Comparison of ENCODE assay signal across 8 cellular contexts in the genomic region with DNA sequence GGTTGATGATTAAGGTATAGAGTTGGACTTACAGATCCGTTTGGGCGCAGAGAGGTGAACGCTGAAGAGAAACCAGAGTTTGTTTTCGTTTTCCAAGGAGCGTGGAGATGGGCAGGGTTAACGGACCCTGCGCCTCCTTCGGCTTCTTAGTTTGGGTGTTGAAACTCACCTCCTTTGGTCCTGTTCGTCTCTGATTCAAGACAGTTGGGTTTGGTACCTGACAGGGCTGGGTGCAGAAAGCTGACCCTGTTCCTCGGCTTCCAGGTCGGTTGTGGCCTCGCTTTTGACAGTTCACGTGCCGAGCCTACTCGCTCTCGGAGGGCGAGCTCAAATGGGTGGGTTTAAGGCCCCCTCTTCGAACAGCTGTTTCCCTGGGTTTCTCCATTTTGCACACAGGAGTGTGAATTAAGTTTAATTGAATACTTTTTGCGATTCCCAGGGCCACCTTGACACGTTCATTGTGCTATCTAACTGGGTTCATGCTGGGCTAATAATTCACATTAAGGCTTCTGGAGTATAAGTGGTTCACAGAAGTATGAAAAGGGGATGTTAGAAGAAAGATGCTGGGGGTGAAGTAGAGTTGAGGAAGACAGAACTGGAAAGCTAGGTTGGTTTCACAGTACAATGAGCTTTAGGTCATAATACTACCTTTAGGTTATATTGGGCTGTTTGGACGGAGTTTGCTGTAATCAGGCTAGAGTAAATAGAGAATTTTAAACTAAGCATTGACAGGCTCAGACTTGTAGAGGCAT. TPM values are rescaled to one million over a fixed set of nuclear protein-coding genes. Genes with fewer than 3 reads are reported as not detected.
A peak's percentile ranks its signal among the peaks of the same experiment; 100 is the strongest.
DNase-seq lines count a peak whose midpoint lies in the region; ATAC-seq lines count a peak whose summit lies in the region.

No MANE protein-coding gene starts in this region.

- peaks cover 37% of the 10 kb centered on the region for H3K4me1 Mint-ChIP-seq in activated naive CD8-positive, alpha-beta T cell treated with anti-CD3 and anti-CD28 coated beads for 36 hours
- H3K4me1 Mint-ChIP-seq in stimulated activated memory B cell treated with anti-CD40 and anti-IgM and Interleukin-4, amounts not matched to agents 10 μg/mL and 1 μg/mL and 100 μg/mL, for 72 hours = peaks cover 14% of the 10 kb centered on the region
- H3K4me1 Mint-ChIP-seq in activated CD4-positive, alpha-beta memory T cell treated with anti-CD3 and anti-CD28 coated beads for 36 hours (ENCODE audit: low read depth) = peaks cover 31% of the 10 kb centered on the region

- POLR2A ChIA-PET in activated CD4-positive, alpha-beta memory T cell treated with anti-CD3 and anti-CD28 coated beads for 36 hours (lab: Charles Lee) = interaction anchor here (0.9 to 3.4 kb wide), 11 partner anchors 9 to 246 kb away, joined by 3 to 46 read pairs (median 5); a partner anchor contains a TSS

- no peak overlapping the region for H3K27ac Mint-ChIP-seq in activated naive CD8-positive, alpha-beta T cell treated with anti-CD3 and anti-CD28 coated beads for 36 hours
- no peak overlapping the region for H3K27ac Mint-ChIP-seq in stimulated activated memory B cell treated with anti-CD40 and anti-IgM and Interleukin-4, amounts not matched to agents 10 μg/mL and 1 μg/mL and 100 μg/mL, for 72 hours
- no peak overlapping the region for H3K27ac Mint-ChIP-seq in activated CD4-positive, alpha-beta memory T cell treated with anti-CD3 and anti-CD28 coated beads for 36 hours

- intact Hi-C loops in activated CD4-positive, alpha-beta memory T cell treated with anti-CD3 and anti-CD28 coated beads for 36 hours (cut with micrococcal nuclease) = loop anchor here (5.0 kb wide), 2 partner anchors 54 to 1809 kb away; a partner anchor contains a TSS

- CTCF ChIA-PET in activated CD4-positive, alpha-beta memory T cell treated with anti-CD3 and anti-CD28 coated beads for 36 hours (lab: Charles Lee) = interaction anchor here (0.6 to 1.4 kb wide), 4 partner anchors 9 to 210 kb away, joined by 3 to 7 read pairs (median 4); no protein-coding TSS in a partner anchor

- H3K4me1 ChIP-seq in iPS-20b (ENCODE audit: insufficient read depth, low read length) = peaks cover 19% of the 10 kb centered on the region

- H3K9me3 Mint-ChIP-seq in activated naive CD8-positive, alpha-beta T cell treated with anti-CD3 and anti-CD28 coated beads for 36 hours = no peaks in the 10 kb centered on the region
- no peaks in the 10 kb centered on the region for H3K9me3 Mint-ChIP-seq in stimulated activated memory B cell treated with anti-CD40 and anti-IgM and Interleukin-4, amounts not matched to agents 10 μg/mL and 1 μg/mL and 100 μg/mL, for 72 hours
- no peaks in the 10 kb centered on the region for H3K9me3 Mint-ChIP-seq in activated CD4-positive, alpha-beta memory T cell treated with anti-CD3 and anti-CD28 coated beads for 36 hours

- no peaks in the 10 kb centered on the region for H3K9me3 ChIP-seq in iPS-20b (ENCODE audit: insufficient read depth, low read depth, low read length)

- ATAC-seq in stimulated activated memory B cell treated with anti-CD40 and anti-IgM and Interleukin-4, amounts not matched to agents 10 μg/mL and 1 μg/mL and 100 μg/mL, for 72 hours = peak; percentile 17
- no peak for ATAC-seq in GM18520 (IDR thresholded peaks at IDR 0.05; ENCODE audit: unreplicated experiment)

- peaks cover 19% of the 10 kb centered on the region for H3K36me3 ChIP-seq in iPS-20b (ENCODE audit: insufficient read depth, low read depth, low read length)

- DNase-seq in activated gamma-delta T cell treated with Interleukin-2 at 50 U/mL for 16 hours = peak; percentile 12
- DNase-seq in activated gamma-delta T cell (lab: John Stamatoyannopoulos, UW) = no peak
- no peak for DNase-seq in Jurkat, Clone E6-1 (ENCODE audit: low read depth, low spot score)
- peak; percentile 25 for DNase-seq in activated naive CD8-positive, alpha-beta T cell treated with anti-CD3 and anti-CD28 coated beads for 36 hours
- no peak for DNase-seq in activated CD4-positive, alpha-beta memory T cell treated with anti-CD3 and anti-CD28 coated beads for 36 hours

- H3K27me3 ChIP-seq in iPS-20b (ENCODE audit: insufficient read depth, low read length) = no peaks in the 10 kb centered on the region

- H3K36me3 Mint-ChIP-seq in activated naive CD8-positive, alpha-beta T cell treated with anti-CD3 and anti-CD28 coated beads for 36 hours = peaks cover 14% of the 10 kb centered on the region
- H3K36me3 Mint-ChIP-seq in stimulated activated memory B cell treated with anti-CD40 and anti-IgM and Interleukin-4, amounts not matched to agents 10 μg/mL and 1 μg/mL and 100 μg/mL, for 72 hours = peaks cover 13% of the 10 kb centered on the region
- peaks cover 14% of the 10 kb centered on the region for H3K36me3 Mint-ChIP-seq in activated CD4-positive, alpha-beta memory T cell treated with anti-CD3 and anti-CD28 coated beads for 36 hours

- H3K27me3 Mint-ChIP-seq in activated naive CD8-positive, alpha-beta T cell treated with anti-CD3 and anti-CD28 coated beads for 36 hours = no peaks in the 10 kb centered on the region
- no peaks in the 10 kb centered on the region for H3K27me3 Mint-ChIP-seq in stimulated activated memory B cell treated with anti-CD40 and anti-IgM and Interleukin-4, amounts not matched to agents 10 μg/mL and 1 μg/mL and 100 μg/mL, for 72 hours
- H3K27me3 Mint-ChIP-seq in activated CD4-positive, alpha-beta memory T cell treated with anti-CD3 and anti-CD28 coated beads for 36 hours = no peaks in the 10 kb centered on the region

- no peak overlapping the region for H3K27ac ChIP-seq in iPS-20b (ENCODE audit: low read length)

- peak overlapping the region; percentile 84 for H3K9ac ChIP-seq in iPS-20b (ENCODE audit: low read depth, low read length)

- peak overlapping the region; percentile 82 for H3K4me3 ChIP-seq in Jurkat, Clone E6-1 (ENCODE audit: low read length)
- H3K4me3 ChIP-seq in iPS-20b (ENCODE audit: low read length) = peak overlapping the region; percentile 88

- no peak overlapping the region for H3K4me3 Mint-ChIP-seq in activated naive CD8-positive, alpha-beta T cell treated with anti-CD3 and anti-CD28 coated beads for 36 hours
- H3K4me3 Mint-ChIP-seq in stimulated activated memory B cell treated with anti-CD40 and anti-IgM and Interleukin-4, amounts not matched to agents 10 μg/mL and 1 μg/mL and 100 μg/mL, for 72 hours = no peak overlapping the region
- H3K4me3 Mint-ChIP-seq in activated CD4-positive, alpha-beta memory T cell treated with anti-CD3 and anti-CD28 coated beads for 36 hours = no peak overlapping the region

RNA-seq across cellular contexts. Expression of a gene that starts 0.6 kb away (rescaled TPM):
- 15.6 TPM for polyA plus RNA-seq in Jurkat, Clone E6-1 (2012; ENCODE audit: insufficient read depth, insufficient read length)
- total RNA-seq in activated naive CD8-positive, alpha-beta T cell treated with anti-CD3 and anti-CD28 coated beads for 36 hours = 10 to 100 TPM; 13.6 to 15.3 TPM
- 10 to 100 TPM; 13.3 to 13.8 TPM for total RNA-seq in activated CD4-positive, alpha-beta memory T cell treated with anti-CD3 and anti-CD28 coated beads for 36 hours

Comparison
In these comparisons a context has a peak if more than half of its experiments do, and no peak if none do; other contexts are left out.
1. DNase-seq: peak in activated gamma-delta T cell treated with Interleukin-2 at 50 U/mL for 16 hours (single experiment) and activated naive CD8-positive, alpha-beta T cell treated with anti-CD3 and anti-CD28 coated beads for 36 hours (single experiment); none in activated gamma-delta T cell (single experiment), Jurkat, Clone E6-1 (single experiment) and activated CD4-positive, alpha-beta memory T cell treated with anti-CD3 and anti-CD28 coated beads for 36 hours (single experiment).